Comparison of ENCODE assay signal across 8 cellular contexts in the genomic region with DNA sequence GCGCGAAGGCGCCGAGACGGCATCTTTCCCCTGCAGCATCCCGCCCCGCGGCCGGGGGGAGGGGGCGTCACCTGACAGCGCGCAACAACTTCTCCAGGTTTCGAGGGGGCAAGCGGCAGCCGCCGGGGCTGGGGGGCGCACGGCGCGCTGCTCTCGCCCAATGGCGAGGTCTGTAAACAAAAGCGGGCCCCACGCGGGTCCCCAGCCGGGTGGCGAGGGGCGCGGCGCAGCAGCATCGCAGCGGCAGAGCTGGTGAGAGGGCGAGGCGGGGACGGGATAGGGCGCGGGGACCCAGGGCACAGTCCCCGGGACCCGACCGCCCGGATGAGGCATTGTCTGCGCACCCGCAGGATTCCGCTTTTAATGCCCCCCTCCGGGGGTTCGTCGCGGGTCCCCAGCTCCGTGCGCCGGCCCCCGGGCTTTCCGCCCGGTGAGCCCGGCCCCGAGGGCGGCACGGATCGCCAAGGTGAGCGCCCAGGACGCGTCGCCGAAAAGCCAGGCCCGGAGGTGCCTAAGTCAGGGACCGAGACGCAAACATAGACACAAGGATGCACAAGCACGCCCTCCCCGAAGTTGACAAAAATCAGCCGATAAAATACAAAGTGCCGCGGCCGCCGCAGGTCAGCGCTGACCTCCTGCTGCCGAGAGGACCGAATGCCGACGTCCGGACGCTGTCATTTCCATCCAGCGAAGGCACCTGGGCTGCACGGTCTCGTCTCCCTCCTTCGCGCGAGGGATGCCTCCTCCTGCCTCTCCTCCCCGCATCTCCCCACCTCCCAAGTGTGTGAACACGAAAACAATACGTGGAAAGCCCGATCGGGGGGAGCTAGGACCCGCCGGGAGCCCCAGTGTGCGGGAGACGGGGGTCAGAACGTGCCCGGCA.
DNase-seq lines count a peak whose midpoint lies in the region; ATAC-seq, FAIRE-seq and TF ChIP-seq lines count a peak whose summit lies in the region.

No MANE protein-coding gene starts in this region.

- TF ChIP-seq CTCF in endodermal cell (conservative IDR thresholded peaks at IDR 0.05): no peak
- no peak for TF ChIP-seq CTCF in transverse colon (IDR thresholded peaks at IDR 0.05)
- no peak for TF ChIP-seq CTCF in gastroesophageal sphincter (IDR thresholded peaks at IDR 0.05)

- H3K27ac Mint-ChIP-seq in activated CD4-positive, alpha-beta memory T cell treated with anti-CD3 and anti-CD28 coated beads for 36 hours: no peak overlapping the region
- H3K27ac Mint-ChIP-seq in endodermal cell: no peak overlapping the region
- peak overlapping the region in 4 of 10 donors; percentile 24 to 83 (median 44) for H3K27ac Mint-ChIP-seq in naive thymus-derived CD8-positive, alpha-beta T cell

- FAIRE-seq in RCC 7860 (lab: Jason Lieb, UNC): no peak

- H3K27ac ChIP-seq in endodermal cell (ENCODE audit: low read depth, low read length): peak overlapping the region; percentile 69
- no peak overlapping the region for H3K27ac ChIP-seq in transverse colon
- no peak overlapping the region for H3K27ac ChIP-seq in gastroesophageal sphincter

- H3K27me3 ChIP-seq in endodermal cell (ENCODE audit: control insufficient read depth, insufficient read depth, low read length, poor library complexity, severe bottlenecking) (peaks cover 12% of the 10 kb centered on the region), transverse colon (peaks cover 49% of the 10 kb centered on the region), gastroesophageal sphincter (peaks cover 93% of the 10 kb centered on the region)

- intact Hi-C loops in activated CD4-positive, alpha-beta memory T cell treated with anti-CD3 and anti-CD28 coated beads for 36 hours (cut with micrococcal nuclease): loop anchor here (2.0 to 5.0 kb wide), 3 partner anchors 131 to 376 kb away; partner anchors contain the start of gene SCAF4
- intact Hi-C loops in transverse colon (cut with DNase I; ENCODE audit: low total_unique reads): no loop called here

- in situ Hi-C loops in transverse colon (cut with MboI; ENCODE audit: low pct_ligation_motif_present in 1 of 4, low pct_unique_long_range_greater_than_20kb in 1 of 4, low sequenced_read_pairs in 3 of 4): no loop called here

- ATAC-seq in GM19463 (IDR thresholded peaks at IDR 0.05; ENCODE audit: unreplicated experiment) (peak; percentile 5), gastroesophageal sphincter (no peak)
- peak; percentile 7 to 24 for ATAC-seq in naive thymus-derived CD8-positive, alpha-beta T cell

- H3K36me3 Mint-ChIP-seq in activated CD4-positive, alpha-beta memory T cell treated with anti-CD3 and anti-CD28 coated beads for 36 hours: no peaks in the 10 kb centered on the region
- peaks cover 2% of the 10 kb centered on the region for H3K36me3 Mint-ChIP-seq in endodermal cell (ENCODE audit: low read depth)
- no peaks in the 10 kb centered on the region for H3K36me3 Mint-ChIP-seq in naive thymus-derived CD8-positive, alpha-beta T cell

- TF ChIP-seq EP300 in transverse colon (IDR thresholded peaks at IDR 0.05; ENCODE audit: low read depth) (no peak), gastroesophageal sphincter (IDR thresholded peaks at IDR 0.05) (no peak)

- no peaks in the 10 kb centered on the region for H3K9me3 ChIP-seq in endodermal cell (ENCODE audit: control insufficient read depth, low read length)
- H3K9me3 ChIP-seq in transverse colon: no peaks in the 10 kb centered on the region
- no peaks in the 10 kb centered on the region for H3K9me3 ChIP-seq in gastroesophageal sphincter

- no peaks in the 10 kb centered on the region for H3K36me3 ChIP-seq in endodermal cell (ENCODE audit: control insufficient read depth, insufficient read depth, low read length)
- no peaks in the 10 kb centered on the region for H3K36me3 ChIP-seq in transverse colon
- no peaks in the 10 kb centered on the region for H3K36me3 ChIP-seq in gastroesophageal sphincter

- H3K4me1 Mint-ChIP-seq in activated CD4-positive, alpha-beta memory T cell treated with anti-CD3 and anti-CD28 coated beads for 36 hours (ENCODE audit: low read depth): peaks cover 35% of the 10 kb centered on the region
- H3K4me1 Mint-ChIP-seq in endodermal cell: peaks cover 52% of the 10 kb centered on the region
- peaks cover 13 to 38% (median 35%) of the 10 kb centered on the region in 4 donors for H3K4me1 Mint-ChIP-seq in naive thymus-derived CD8-positive, alpha-beta T cell

- TF ChIP-seq POLR2A in transverse colon (IDR thresholded peaks at IDR 0.05) (no peak), gastroesophageal sphincter (IDR thresholded peaks at IDR 0.05) (no peak)

- no peaks in the 10 kb centered on the region for H3K9me3 Mint-ChIP-seq in activated CD4-positive, alpha-beta memory T cell treated with anti-CD3 and anti-CD28 coated beads for 36 hours
- H3K9me3 Mint-ChIP-seq in endodermal cell: no peaks in the 10 kb centered on the region
- H3K9me3 Mint-ChIP-seq in naive thymus-derived CD8-positive, alpha-beta T cell: no peaks in the 10 kb centered on the region

- WGBS in endodermal cell (ENCODE audit: insufficient coverage in 1 of 2, insufficient read length in 1 of 2), 2 experiments: 0% methylated on average over 30 to 98 of the region's 98 CpGs
- WGBS in transverse colon (ENCODE audit: low coverage in 1 of 2), 2 donors: 0% methylated on average over 65 of the region's 98 CpGs; no CpG with 5 or more reads in 1 of the 2 donors
- no CpG with 5 or more reads among the region's 98 CpGs for WGBS in gastroesophageal sphincter (ENCODE audit: low coverage in 1 of 2), 2 donors

- POLR2A ChIA-PET in activated CD4-positive, alpha-beta memory T cell treated with anti-CD3 and anti-CD28 coated beads for 36 hours (lab: Charles Lee): interaction anchor here (0.6 to 1.2 kb wide), 8 partner anchors 10 to 371 kb away, joined by 3 read pairs; no protein-coding TSS in a partner anchor
- POLR2A ChIA-PET in naive thymus-derived CD8-positive, alpha-beta T cell (lab: Charles Lee): interaction anchor here (0.5 to 2.7 kb wide), 14 partner anchors 13 to 425 kb away, joined by 3 to 8 read pairs (median 4); no protein-coding TSS in a partner anchor

- CTCF ChIA-PET in activated CD4-positive, alpha-beta memory T cell treated with anti-CD3 and anti-CD28 coated beads for 36 hours (lab: Charles Lee): interaction anchor here (0.5 to 3.3 kb wide), 12 partner anchors 10 to 459 kb away, joined by 3 to 23 read pairs (median 4); partner anchors contain the start of gene TIAM1

- DNase-seq in NCI-H1105 treated with DMSO at 0.1 percent for 48 hours (lab: John Stamatoyannopoulos, UW): peak; percentile 75
- peak; percentile 52 for DNase-seq in activated CD4-positive, alpha-beta memory T cell treated with anti-CD3 and anti-CD28 coated beads for 36 hours
- peak; percentile 86 for DNase-seq in endodermal cell
- DNase-seq in naive thymus-derived CD8-positive, alpha-beta T cell: peak; percentile 11 to 66 (median 30)
- peak; percentile 10 for DNase-seq in transverse colon
- no peak for DNase-seq in RCC 7860 (ENCODE audit: low spot score)

- H3K9ac ChIP-seq in endodermal cell (ENCODE audit: extremely low read depth, low read length, poor library complexity, severe bottlenecking): peak overlapping the region; percentile 38

- peaks cover 35% of the 10 kb centered on the region for H3K4me1 ChIP-seq in endodermal cell (ENCODE audit: control insufficient read depth, insufficient read depth, low read length)
- peaks cover 8 to 23% (median 16%) of the 10 kb centered on the region in 4 donors for H3K4me1 ChIP-seq in transverse colon
- peaks cover 0 to 28% (median 11%) of the 10 kb centered on the region in 3 donors for H3K4me1 ChIP-seq in gastroesophageal sphincter

- H3K4me3 ChIP-seq in endodermal cell (ENCODE audit: low read length): peak overlapping the region; percentile 83
- H3K4me3 ChIP-seq in transverse colon: peak overlapping the region; percentile 25 to 67 (median 60)
- peak overlapping the region in 1 of 2 donors; percentile 60 for H3K4me3 ChIP-seq in gastroesophageal sphincter

- peak overlapping the region; percentile 76 for H3K4me3 Mint-ChIP-seq in activated CD4-positive, alpha-beta memory T cell treated with anti-CD3 and anti-CD28 coated beads for 36 hours
- peak overlapping the region; percentile 78 for H3K4me3 Mint-ChIP-seq in endodermal cell
- peak overlapping the region; percentile 77 to 91 (median 82) for H3K4me3 Mint-ChIP-seq in naive thymus-derived CD8-positive, alpha-beta T cell

- H3K27me3 Mint-ChIP-seq in activated CD4-positive, alpha-beta memory T cell treated with anti-CD3 and anti-CD28 coated beads for 36 hours: peaks cover 22% of the 10 kb centered on the region
- peaks cover 18% of the 10 kb centered on the region for H3K27me3 Mint-ChIP-seq in endodermal cell (ENCODE audit: insufficient read depth)
- H3K27me3 Mint-ChIP-seq in naive thymus-derived CD8-positive, alpha-beta T cell: peaks cover 3 to 16% (median 8%) of the 10 kb centered on the region in 5 donors
